In the genomic region with DNA sequence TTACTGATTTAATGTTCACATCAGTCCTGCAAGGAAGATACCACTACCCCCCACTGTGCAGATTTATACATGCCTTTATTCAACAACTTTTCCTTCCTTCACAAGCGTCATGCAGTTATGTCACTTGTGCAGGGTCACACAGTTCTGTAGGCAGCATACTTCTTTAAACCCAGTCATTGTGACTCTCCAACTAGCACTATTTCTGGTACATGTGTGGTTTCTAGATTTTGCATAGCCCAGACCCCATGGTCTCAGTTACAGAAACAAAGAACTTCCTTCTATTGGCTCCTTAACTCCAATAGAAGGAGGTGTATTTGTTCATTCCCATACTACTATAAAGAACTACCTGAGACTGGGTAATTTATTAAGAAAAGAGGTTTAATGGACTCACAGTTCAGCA, we compare ENCODE assay signal across 17 cellular contexts.
DNase-seq lines count a peak whose midpoint lies in the region; ATAC-seq, FAIRE-seq and TF ChIP-seq lines count a peak whose summit lies in the region.
"Had no signal": no experiment of that assay in that cellular context is flagged by ENCODE, and none has a peak within 500 bp of the region (broad histone marks: within the 10 kb centered on the region; RNA-seq: fewer than 3 reads in every experiment).

No MANE protein-coding gene starts in this region.

- H3K4me2 ChIP-seq in BLaER1 (peak overlapping the region; percentile 20; the same call in 1 of the 2 replicates), H1 (ENCODE audit: insufficient read depth in 1 of 2, low read depth in 2 of 2, low read length in 2 of 2) (no peak overlapping the region)
- H3K4me2 ChIP-seq: GM23338 had no signal

- H3K9me3 ChIP-seq in BLaER1 (peaks cover 3% of the 10 kb centered on the region; the same call in 1 of the 2 replicates), H1 (ENCODE audit: insufficient read depth in 2 of 2, low read depth in 1 of 2, low read length in 1 of 2) (no peaks in the 10 kb centered on the region), small intestine (ENCODE audit: control insufficient read depth, low read depth) (no peaks in the 10 kb centered on the region)
- H3K9me3 ChIP-seq: Caco-2, HAP-1 had no signal

- H3K27me3 ChIP-seq in BLaER1 (no peaks in the 10 kb centered on the region), H1 (replicated peaks in 1 of 4; ENCODE audit: control insufficient read depth in 3 of 4, extremely low read depth in 1 of 4, insufficient read depth in 3 of 4, low read length in 3 of 4) (no peaks in the 10 kb centered on the region; a peak in 2 of 7 replicates), small intestine (ENCODE audit: control insufficient read depth in 2 of 2, insufficient read depth in 2 of 2, low read length in 2 of 2) (no peaks in the 10 kb centered on the region)

- H4K91ac ChIP-seq in H1 (replicated peaks; ENCODE audit: insufficient read length, low read length) = no peak overlapping the region

- H3K4me3 ChIP-seq in BLaER1 = no peak overlapping the region
- no peak overlapping the region for H3K4me3 ChIP-seq in H1 (ENCODE audit: extremely low read depth in 1 of 4, insufficient read depth in 2 of 4, low read depth in 3 of 4, low read length in 4 of 4)
- no peak overlapping the region for H3K4me3 ChIP-seq in small intestine (ENCODE audit: low read depth in 1 of 2, low read length in 2 of 2)
- H3K4me3 ChIP-seq: GM23338, HAP-1 had no signal

- H4K5ac ChIP-seq in H1 (ENCODE audit: insufficient read length, low read depth, low read length) = no peak overlapping the region

- TF ChIP-seq CTCF in H1 (IDR thresholded peaks at IDR 0.05; ENCODE audit: control extremely low read depth in 1 of 3, insufficient read depth in 1 of 3, low read depth in 1 of 3, low read length in 3 of 3) = no peak

- H2AFZ ChIP-seq in H1 (ENCODE audit: low read length) = no peak overlapping the region
- H2AFZ ChIP-seq: GM23338 had no signal

- no peaks in the 10 kb centered on the region for H3K79me2 ChIP-seq in H1 (ENCODE audit: control insufficient read depth in 1 of 2, insufficient read depth in 2 of 2, low read length in 2 of 2)

- H2BK5ac ChIP-seq in H1 (ENCODE audit: low read depth, low read length) = no peak overlapping the region

- no peak overlapping the region for H2BK12ac ChIP-seq in H1 (ENCODE audit: low read depth, low read length)

- H3K18ac ChIP-seq in H1 (ENCODE audit: extremely low read depth, low read length) = no peak overlapping the region

- no peak for FAIRE-seq in H1 (lab: Jason Lieb, UNC)
- FAIRE-seq in small intestine (lab: Jason Lieb, UNC) = no peak

- WGBS in H1 (ENCODE audit: extremely low coverage in 1 of 2, insufficient coverage in 1 of 2, insufficient read length in 1 of 2, insufficient replicate concordance in 2 of 2, low coverage in 1 of 2, low lambda C conversion rate in 2 of 2, missing lambda C conversion rate in 1 of 2), 2 experiments = 94% methylated on average over 1 of the region's 1 CpG; no CpG with 5 or more reads in 1 of the 2 experiments
- 83 to 96% (median 86%) methylated on average over 1 of the region's 1 CpG for WGBS in small intestine, 3 donors

- H3K4ac ChIP-seq in H1 (replicated peaks; ENCODE audit: insufficient read length, low read depth, low read length) = no peak overlapping the region

- H2BK15ac ChIP-seq in H1 (ENCODE audit: low read length) = 0 out of 2 replicates have a peak overlapping the region, but pooled peaks have one; percentile 8

- TF ChIP-seq EP300 in H1 (IDR thresholded peaks at IDR 0.05; ENCODE audit: borderline replicate concordance in 1 of 2, low read depth in 2 of 2, low read length in 2 of 2) = no peak

- DNase-seq in H1 (ENCODE audit: low read depth in 1 of 2, low spot score in 2 of 2) (no peak), small intestine (no peak), NCI-H69 (lab: John Stamatoyannopoulos, UW) (no peak)
- DNase-seq: Caco-2; CD8-positive, alpha-beta memory T cell; DND-41; GF-D8; IMR-90; KBM-7 had no signal

- H3K27ac ChIP-seq in BLaER1 (no peak overlapping the region), H1 (ENCODE audit: low read depth, low read length) (no peak overlapping the region), small intestine (ENCODE audit: low read depth in 1 of 2, low read length in 1 of 2) (no peak overlapping the region)
- H3K27ac ChIP-seq: 22Rv1 had no signal

- no peaks in the 10 kb centered on the region for H3K79me1 ChIP-seq in H1 (ENCODE audit: low read depth, low read length)

- H3K56ac ChIP-seq in H1 (replicated peaks; ENCODE audit: insufficient read length, low read depth, low read length) = no peak overlapping the region

- TF ChIP-seq RAD21 in H1 (IDR thresholded peaks at IDR 0.05 in 1 of 2, conservative IDR thresholded peaks at IDR 0.05 in 1 of 2; ENCODE audit: low read depth in 2 of 2, low read length in 2 of 2) = no peak

- CTCF ChIA-PET in H1 (lab: Charles Lee; ENCODE audit: partially characterized antibody) = no interaction called here

- H3K4me1 ChIP-seq in BLaER1 (peaks cover 30% of the 10 kb centered on the region), H1 (replicated peaks in 1 of 4; ENCODE audit: control insufficient read depth in 3 of 4, insufficient read depth in 4 of 4, low read length in 3 of 4) (no peaks in the 10 kb centered on the region), small intestine (ENCODE audit: control insufficient read depth in 2 of 2, insufficient read depth in 1 of 2, low read depth in 1 of 2, low read length in 1 of 2) (no peaks in the 10 kb centered on the region)
- H3K4me1 ChIP-seq: Caco-2, HAP-1 had no signal

- H3K23ac ChIP-seq in H1 (ENCODE audit: insufficient read length) = no peak overlapping the region

- H2AK5ac ChIP-seq in H1 (ENCODE audit: low read depth, low read length) = no peak overlapping the region

- H2BK120ac ChIP-seq in H1 (replicated peaks; ENCODE audit: low read depth, low read length) = no peak overlapping the region

- H4K20me1 ChIP-seq in BLaER1 (no peaks in the 10 kb centered on the region), H1 (replicated peaks in 1 of 2; ENCODE audit: control insufficient read depth in 1 of 2, insufficient read depth in 2 of 2, low read length in 2 of 2) (no peaks in the 10 kb centered on the region)

- no peak overlapping the region for H4K8ac ChIP-seq in H1 (ENCODE audit: extremely low read depth, insufficient read depth, low read length)

- no peak overlapping the region for H2BK20ac ChIP-seq in H1 (ENCODE audit: low read length)

- ATAC-seq in GM18867 (IDR thresholded peaks at IDR 0.05; ENCODE audit: unreplicated experiment) (peak; percentile 68), HG03103 (IDR thresholded peaks at IDR 0.05; ENCODE audit: low read depth, unreplicated experiment) (peak; percentile 80), HG03025 (IDR thresholded peaks at IDR 0.05; ENCODE audit: low FRiP score, unreplicated experiment) (no peak), HG02870 (IDR thresholded peaks at IDR 0.05; ENCODE audit: unreplicated experiment) (no peak)
- ATAC-seq: GM23338 had no signal

- POLR2A ChIA-PET in H1 (lab: Charles Lee; ENCODE audit: partially characterized antibody) = no interaction called here

- H3K23me2 ChIP-seq in H1 (ENCODE audit: low read depth, low read length) = no peaks in the 10 kb centered on the region

- H3K9ac ChIP-seq in BLaER1 (no peak overlapping the region), H1 (replicated peaks in 1 of 4; ENCODE audit: extremely low read depth in 1 of 4, low read depth in 3 of 4, low read length in 3 of 4) (0 out of 7 replicates have a peak overlapping the region, but pooled peaks of 1 of the 4 experiments have one; percentile 13)

- H3K36me3 ChIP-seq in BLaER1 = no peaks in the 10 kb centered on the region
- H3K36me3 ChIP-seq in H1 (ENCODE audit: control insufficient read depth in 2 of 4, insufficient read depth in 4 of 4, low read length in 3 of 4) = no peaks in the 10 kb centered on the region
- H3K36me3 ChIP-seq in small intestine (ENCODE audit: control insufficient read depth in 2 of 2, insufficient read depth in 2 of 2, low read length in 2 of 2) = no peaks in the 10 kb centered on the region
- H3K36me3 ChIP-seq: HAP-1 had no signal

- H3K14ac ChIP-seq in H1 (ENCODE audit: insufficient read length) = no peak overlapping the region

- TF ChIP-seq POLR2A in H1 (IDR thresholded peaks at IDR 0.05; ENCODE audit: control extremely low read depth in 1 of 2, low read depth in 2 of 2, low read length in 2 of 2) = no peak

TF ChIP-seq in H1, 55 proteins besides CTCF, POLR2A, EP300 and RAD21:
- no peak for TF ChIP-seq CEBPB (IDR thresholded peaks at IDR 0.05; ENCODE audit: low read depth, low read length)
- TF ChIP-seq SAP30 (IDR thresholded peaks at IDR 0.05; ENCODE audit: insufficient read depth, insufficient replicate concordance, low read length) = no peak
- no peak for TF ChIP-seq JUN (IDR thresholded peaks at IDR 0.05; ENCODE audit: low read depth, low read length)
- no peak for TF ChIP-seq SIRT6 (IDR thresholded peaks at IDR 0.05; ENCODE audit: low read length)
- no peak for TF ChIP-seq SP1 (IDR thresholded peaks at IDR 0.05; ENCODE audit: low read depth, low read length)
- no peak for TF ChIP-seq POLR2AphosphoS5 (IDR thresholded peaks at IDR 0.05; ENCODE audit: low read depth, low read length)
- no peak for TF ChIP-seq KDM5A (IDR thresholded peaks at IDR 0.05; ENCODE audit: low read length)

Comparison
In these comparisons a context has a peak if more than half of its experiments do, and no peak if none do; other contexts are left out.
1. ATAC-seq: peak in GM18867 (single experiment) and HG03103 (single experiment); none in HG03025 (single experiment) and HG02870 (single experiment).